8 cellular contexts compared by ENCODE assay signal in genomic region chr19:51259348-51260245, GRCh38. TPM values are rescaled to one million over a fixed set of nuclear protein-coding genes. Genes with fewer than 3 reads are reported as not detected.
DNase-seq lines count a peak whose midpoint lies in the region; ATAC-seq and TF ChIP-seq lines count a peak whose summit lies in the region.

No MANE protein-coding gene starts in this region.

- H3K79me2 ChIP-seq in parathyroid adenoma, result no peaks in the 10 kb centered on the region

- no peak overlapping the region for H3K27ac ChIP-seq in parathyroid adenoma

- no peak overlapping the region for H2AFZ ChIP-seq in parathyroid adenoma

- H3K4me2 ChIP-seq in parathyroid adenoma (ENCODE audit: low read length), result no peak overlapping the region

- H3K9ac ChIP-seq in parathyroid adenoma, result no peak overlapping the region

- H3K9me3 ChIP-seq in parathyroid adenoma (ENCODE audit: control insufficient read depth, low read length), result no peaks in the 10 kb centered on the region

- peak; percentile 94 for TF ChIP-seq CTCF in LNCAP (IDR thresholded peaks at IDR 0.05)
- peak; percentile 56 for TF ChIP-seq CTCF in WI38 (IDR thresholded peaks at IDR 0.05; ENCODE audit: low read depth, low read length)
- peak; percentile 77 for TF ChIP-seq CTCF in epithelial cell of proximal tubule (conservative IDR thresholded peaks at IDR 0.05; ENCODE audit: low read depth, low read length)
- peak; percentile 75 for TF ChIP-seq CTCF in parathyroid adenoma (IDR thresholded peaks at IDR 0.05)

- peak; percentile 15 for DNase-seq in NCI-H2196 (lab: John Stamatoyannopoulos, UW; ENCODE audit: unreplicated experiment)
- DNase-seq in NCI-H2196 treated with DMSO at 0.1 percent for 48 hours (lab: John Stamatoyannopoulos, UW; ENCODE audit: unreplicated experiment), result no peak
- DNase-seq in epithelial cell of proximal tubule (ENCODE audit: low read depth), result no peak

- ATAC-seq in GM21529 (IDR thresholded peaks at IDR 0.05; ENCODE audit: unreplicated experiment), result no peak
- ATAC-seq in GM18520 (IDR thresholded peaks at IDR 0.05; ENCODE audit: unreplicated experiment), result no peak

- H3K27me3 ChIP-seq in parathyroid adenoma (ENCODE audit: control insufficient read depth, insufficient read depth, low read length), result no peaks in the 10 kb centered on the region

- no peak overlapping the region for H3K4me3 ChIP-seq in WI38 (ENCODE audit: low read depth, low read length)
- no peak overlapping the region for H3K4me3 ChIP-seq in epithelial cell of proximal tubule (ENCODE audit: low read depth, low read length)
- no peak overlapping the region for H3K4me3 ChIP-seq in parathyroid adenoma (ENCODE audit: low read depth, low read length)

- no peaks in the 10 kb centered on the region for H3K4me1 ChIP-seq in parathyroid adenoma

- H3K36me3 ChIP-seq in parathyroid adenoma (ENCODE audit: control insufficient read depth, insufficient read depth, low read length), result no peaks in the 10 kb centered on the region

RNA-seq across cellular contexts. Expression of gene SIGLECL1, which starts 8.7 kb away (rescaled TPM):
- total RNA-seq in epithelial cell of proximal tubule, result not detected in 2 replicates

RNA-seq across cellular contexts. Expression of gene CD33, which starts 34.7 kb away (rescaled TPM):
- not detected in 2 replicates for total RNA-seq in epithelial cell of proximal tubule

RNA-seq across cellular contexts. Expression of gene IGLON5, which starts 51.8 kb away (rescaled TPM):
- 0.06 TPM in 1 of 2 replicates, not detected in the other for total RNA-seq in epithelial cell of proximal tubule
